In the genomic region with DNA sequence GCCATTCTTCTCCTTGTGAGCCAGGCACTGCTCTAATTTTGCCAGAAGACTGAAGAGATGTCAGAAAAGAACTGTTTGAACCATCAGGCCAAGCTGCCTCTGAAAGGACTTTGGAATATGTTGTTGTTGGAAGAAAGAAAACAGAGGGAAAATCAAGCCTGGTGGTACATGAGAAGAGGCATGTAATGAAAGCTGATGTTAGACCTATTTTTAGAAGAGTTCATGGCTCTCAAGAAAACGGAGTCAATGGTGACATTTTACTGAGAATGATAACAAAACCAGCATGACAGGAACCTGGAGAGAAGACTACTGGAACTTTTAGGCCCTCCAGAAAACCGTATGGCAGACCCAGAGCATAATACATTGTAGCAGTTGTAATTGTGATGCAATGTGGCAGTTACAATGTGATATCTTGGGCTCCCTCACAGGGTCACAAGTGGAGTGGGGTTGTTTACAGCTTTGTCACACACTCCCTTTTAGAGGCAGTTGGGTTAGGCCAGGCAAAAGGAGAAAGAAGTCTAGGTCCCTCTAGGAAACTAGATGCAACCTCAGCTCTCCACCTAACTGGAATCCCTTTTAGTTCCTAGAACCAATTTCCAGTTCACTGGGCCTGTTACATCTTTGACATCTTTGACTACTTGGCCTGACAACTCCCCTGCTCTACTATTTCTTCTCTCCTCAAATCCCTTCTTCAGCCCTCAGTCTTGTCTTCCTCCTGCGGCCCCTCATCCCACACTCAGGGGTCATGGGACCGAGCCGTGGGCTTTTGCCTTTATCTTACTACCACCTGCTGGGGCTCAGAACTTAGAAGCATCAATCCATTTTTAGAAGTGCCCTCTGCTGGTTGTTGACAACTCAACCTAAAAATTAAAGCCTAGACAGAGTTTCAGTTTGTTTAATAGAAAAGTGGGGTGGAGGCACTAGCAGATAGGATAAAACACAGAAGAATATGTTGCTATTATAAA, we compare ENCODE assay signal across 10 cellular contexts.
A peak's percentile ranks its signal among the peaks of the same experiment; 100 is the strongest.
DNase-seq lines count a peak whose midpoint lies in the region; ATAC-seq and TF ChIP-seq lines count a peak whose summit lies in the region.
"Had no signal": no experiment of that assay in that cellular context is flagged by ENCODE, and none has a peak within 500 bp of the region (broad histone marks: within the 10 kb centered on the region; RNA-seq: fewer than 3 reads in every experiment).

No MANE protein-coding gene starts in this region.

- H3K27me3 ChIP-seq in uterus: no peaks in the 10 kb centered on the region

- POLR2A ChIA-PET in activated CD8-positive, alpha-beta T cell treated with anti-CD3 and anti-CD28 coated beads, Interleukin-2, amount 10 ng/mL, durations not matched to agents 7 days and 5 days (lab: Charles Lee): interaction anchor here (1.1 to 1.9 kb wide), 4 partner anchors 12 to 59 kb away, joined by 3 to 7 read pairs (median 4); no protein-coding TSS in a partner anchor

- DNase-seq in GM12864 (ENCODE audit: low read depth): no peak
- DNase-seq in activated CD8-positive, alpha-beta T cell treated with anti-CD3 and anti-CD28 coated beads, Interleukin-2, amount 10 ng/mL, durations not matched to agents 7 days and 5 days: peak; percentile 50
- DNase-seq in left colon: no peak
- DNase-seq in posterior cingulate gyrus: no peak
- no peak for DNase-seq in nephron progenitor cell
- DNase-seq in uterus: no peak

- no peaks in the 10 kb centered on the region for H3K4me1 ChIP-seq in uterus
- H3K4me1 ChIP-seq: HAP-1 had no signal

- peaks cover 9% of the 10 kb centered on the region for H3K36me3 Mint-ChIP-seq in activated CD8-positive, alpha-beta T cell treated with anti-CD3 and anti-CD28 coated beads, Interleukin-2, amount 10 ng/mL, durations not matched to agents 7 days and 5 days (ENCODE audit: low read depth)
- H3K36me3 Mint-ChIP-seq in nephron progenitor cell (ENCODE audit: low read depth): peaks cover 15% of the 10 kb centered on the region

- no peaks in the 10 kb centered on the region for H3K36me3 ChIP-seq in uterus
- H3K36me3 ChIP-seq: HAP-1 had no signal

- TF ChIP-seq POLR2A in uterus (IDR thresholded peaks at IDR 0.05): no peak

- TF ChIP-seq CTCF in 22Rv1 (IDR thresholded peaks at IDR 0.05) (peak; percentile 21), GM12864 (IDR thresholded peaks at IDR 0.05; ENCODE audit: low read depth, low read length, missing control alignments) (peak; percentile 42), nephron progenitor cell (IDR thresholded peaks at IDR 0.05) (no peak), uterus (IDR thresholded peaks at IDR 0.05) (peak in 1 of 4 experiments; percentile 9)

- peaks cover 15% of the 10 kb centered on the region for H3K4me1 Mint-ChIP-seq in activated CD8-positive, alpha-beta T cell treated with anti-CD3 and anti-CD28 coated beads, Interleukin-2, amount 10 ng/mL, durations not matched to agents 7 days and 5 days (ENCODE audit: low read depth)
- H3K4me1 Mint-ChIP-seq in nephron progenitor cell: no peaks in the 10 kb centered on the region

- peak overlapping the region; percentile 47 for H3K27ac Mint-ChIP-seq in activated CD8-positive, alpha-beta T cell treated with anti-CD3 and anti-CD28 coated beads, Interleukin-2, amount 10 ng/mL, durations not matched to agents 7 days and 5 days
- H3K27ac Mint-ChIP-seq in nephron progenitor cell: no peak overlapping the region
- H3K27ac Mint-ChIP-seq: dendritic cell treated with granulocyte-macrophage colony-stimulating factor and Interleukin-4, amounts not matched to agents 40 ng/mL and 50 ng/mL, for 4 days had no signal

- H3K9me3 Mint-ChIP-seq in activated CD8-positive, alpha-beta T cell treated with anti-CD3 and anti-CD28 coated beads, Interleukin-2, amount 10 ng/mL, durations not matched to agents 7 days and 5 days (ENCODE audit: insufficient read depth): peaks cover 7% of the 10 kb centered on the region
- peaks cover 34% of the 10 kb centered on the region for H3K9me3 Mint-ChIP-seq in nephron progenitor cell

- H3K27me3 Mint-ChIP-seq in activated CD8-positive, alpha-beta T cell treated with anti-CD3 and anti-CD28 coated beads, Interleukin-2, amount 10 ng/mL, durations not matched to agents 7 days and 5 days (ENCODE audit: low read depth): no peaks in the 10 kb centered on the region
- H3K27me3 Mint-ChIP-seq in nephron progenitor cell (ENCODE audit: low read depth, poor library complexity): peaks cover 3% of the 10 kb centered on the region

- intact Hi-C loops in left colon (cut with DNase I, micrococcal nuclease) (no loop called here), posterior cingulate gyrus (cut with DNase I) (loop anchor here (2.0 kb wide), 1 partner anchor 161 kb away; no protein-coding TSS in a partner anchor), uterus (cut with DNase I; ENCODE audit: low total_unique reads) (no loop called here)

- no peak overlapping the region for H3K4me3 Mint-ChIP-seq in activated CD8-positive, alpha-beta T cell treated with anti-CD3 and anti-CD28 coated beads, Interleukin-2, amount 10 ng/mL, durations not matched to agents 7 days and 5 days
- no peak overlapping the region for H3K4me3 Mint-ChIP-seq in nephron progenitor cell
- H3K4me3 Mint-ChIP-seq: dendritic cell treated with granulocyte-macrophage colony-stimulating factor and Interleukin-4, amounts not matched to agents 40 ng/mL and 50 ng/mL, for 4 days had no signal

- H3K4me3 ChIP-seq in GM12864 (ENCODE audit: low read depth, low read length) (no peak overlapping the region), uterus (no peak overlapping the region)
- H3K4me3 ChIP-seq: HAP-1 had no signal

- H3K9me3 ChIP-seq in uterus: no peaks in the 10 kb centered on the region
- H3K9me3 ChIP-seq: HAP-1 had no signal

- CTCF ChIA-PET in activated CD8-positive, alpha-beta T cell treated with anti-CD3 and anti-CD28 coated beads, Interleukin-2, amount 10 ng/mL, durations not matched to agents 7 days and 5 days (lab: Charles Lee): interaction anchor here (0.6 to 4.9 kb wide), 35 partner anchors 9 to 319 kb away, joined by 3 to 34 read pairs (median 4); no protein-coding TSS in a partner anchor

- ATAC-seq in HG03460 (IDR thresholded peaks at IDR 0.05; ENCODE audit: unreplicated experiment) (peak; percentile 61), left colon (peak; percentile 41)
- ATAC-seq in activated CD8-positive, alpha-beta T cell treated with anti-CD3 and anti-CD28 coated beads, Interleukin-2, amount 10 ng/mL, durations not matched to agents 7 days and 5 days: peak; percentile 70

- H3K27ac ChIP-seq in 22Rv1 (no peak overlapping the region), uterus (no peak overlapping the region)
